2 cellular contexts compared by ENCODE assay signal in genomic region chr7:158009886-158010285, GRCh38.
TF ChIP-seq lines count a peak whose summit lies in the region.

No MANE protein-coding gene starts in this region.

TF ChIP-seq in H1, 55 proteins besides CTCF, POLR2A, EP300 and RAD21:
- TF ChIP-seq RFX5 (IDR thresholded peaks at IDR 0.05; ENCODE audit: borderline replicate concordance, low read depth, low read length): no peak

TF ChIP-seq in HepG2, 621 proteins besides CTCF, POLR2A, EP300 and RAD21:
- TF ChIP-seq MBD4 (IDR thresholded peaks at IDR 0.05; ENCODE audit: borderline replicate concordance, low read length) (no peak), KLF16 (CRISPR knock-in tag; IDR thresholded peaks at IDR 0.05) (no peak), NFRKB (IDR thresholded peaks at IDR 0.05) (no peak), LRRFIP1 (CRISPR knock-in tag; conservative IDR thresholded peaks at IDR 0.05) (no peak), GLMP (CRISPR knock-in tag; IDR thresholded peaks at IDR 0.05; ENCODE audit: borderline replicate concordance) (no peak), PRDM15 (CRISPR knock-in tag; IDR thresholded peaks at IDR 0.05) (no peak), ZNF773 (CRISPR knock-in tag; IDR thresholded peaks at IDR 0.05; ENCODE audit: borderline replicate concordance) (no peak), THAP7 (CRISPR knock-in tag; IDR thresholded peaks at IDR 0.05) (no peak), ZNF83 (CRISPR knock-in tag; IDR thresholded peaks at IDR 0.05; ENCODE audit: borderline replicate concordance) (no peak), ZNF670 (CRISPR knock-in tag; IDR thresholded peaks at IDR 0.05; ENCODE audit: borderline replicate concordance) (no peak), ZNF652 (CRISPR knock-in tag; IDR thresholded peaks at IDR 0.05; ENCODE audit: borderline replicate concordance, low read depth) (no peak), PRPF4 (IDR thresholded peaks at IDR 0.05; ENCODE audit: low read depth, low read length, poor library complexity, severe bottlenecking) (no peak), NFIB (CRISPR knock-in tag; IDR thresholded peaks at IDR 0.05; ENCODE audit: borderline replicate concordance) (no peak), MAZ (IDR thresholded peaks at IDR 0.05; ENCODE audit: borderline replicate concordance, low read depth, low read length) (no peak), MAZ (CRISPR knock-in tag; IDR thresholded peaks at IDR 0.05; ENCODE audit: low read depth) (no peak), ZNF772 (CRISPR knock-in tag; IDR thresholded peaks at IDR 0.05) (no peak)
